11 cellular contexts compared by ENCODE assay signal in the genomic region with DNA sequence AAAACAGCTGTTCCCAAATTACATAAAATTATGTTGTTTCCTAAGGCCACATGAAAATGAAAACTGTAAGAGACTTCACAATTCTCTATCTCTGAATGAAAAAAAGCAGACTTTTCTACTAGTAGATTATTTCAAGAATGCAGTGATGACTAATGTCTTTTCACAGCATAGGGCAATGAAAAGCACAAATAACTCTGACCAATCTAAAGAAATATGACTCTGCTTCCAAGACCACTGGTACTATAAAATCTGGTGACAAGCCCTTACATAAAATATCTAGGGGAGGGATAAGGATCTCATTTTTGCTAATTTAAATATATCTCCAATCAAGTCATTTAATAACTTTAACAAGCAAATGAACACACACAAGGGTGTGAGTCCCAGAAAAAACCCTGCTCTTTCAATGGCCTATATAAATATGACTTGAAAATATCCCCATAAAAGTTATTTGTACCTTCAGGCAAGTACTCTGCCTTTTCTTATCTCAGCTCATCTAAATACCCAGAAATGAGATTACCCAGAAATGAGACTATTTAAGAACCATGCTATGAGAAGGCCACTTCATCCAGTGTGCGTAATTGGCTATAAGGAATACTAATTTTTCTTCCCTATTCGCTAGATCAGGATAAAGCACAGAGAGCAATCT.
DNase-seq lines count a peak whose midpoint lies in the region; ATAC-seq and TF ChIP-seq lines count a peak whose summit lies in the region.
"Had no signal": no experiment of that assay in that cellular context is flagged by ENCODE, and none has a peak within 500 bp of the region (broad histone marks: within the 10 kb centered on the region; RNA-seq: fewer than 3 reads in every experiment).

No MANE protein-coding gene starts in this region.

- H3K36me3 Mint-ChIP-seq in Caco-2 (ENCODE audit: insufficient read depth, unreplicated experiment) = no peaks in the 10 kb centered on the region

- DNase-seq in AG08396 (ENCODE audit: low spot score) (peak; percentile 27), HT1080 (ENCODE audit: low read depth) (peak; percentile 78), astrocyte of the hippocampus (ENCODE audit: low read depth, low spot score) (peak; percentile 70), kidney glomerular epithelial cell (lab: John Stamatoyannopoulos, UW) (peak; percentile 75), Caco-2 (no peak), Right ventricle myocardium superior (no peak), left lobe of liver (ENCODE audit: low spot score) (no peak), colonic mucosa (no peak)
- DNase-seq: activated CD4-positive, alpha-beta T cell treated with anti-CD3 and anti-CD28 coated beads for 4 hours; anterior cingulate cortex had no signal

- no peaks in the 10 kb centered on the region for H3K4me1 Mint-ChIP-seq in Caco-2 (ENCODE audit: low read depth, unreplicated experiment)

- no peak overlapping the region for H3K4me3 ChIP-seq in Caco-2 (ENCODE audit: low read depth, low read length)
- H3K4me3 ChIP-seq in colonic mucosa = no peak overlapping the region

- TF ChIP-seq CTCF in Caco-2 (IDR thresholded peaks at IDR 0.05; ENCODE audit: insufficient read depth in 1 of 2, low read depth in 1 of 2, low read length in 1 of 2, severe bottlenecking in 1 of 2, unreplicated experiment in 1 of 2) = no peak
- TF ChIP-seq CTCF in colonic mucosa (IDR thresholded peaks at IDR 0.05) = no peak

- POLR2A ChIA-PET in Caco-2 (lab: Charles Lee) = no interaction called here

- intact Hi-C loops in Caco-2 (cut with micrococcal nuclease; ENCODE audit: unreplicated experiment) = no loop called here
- intact Hi-C loops in Right ventricle myocardium superior (cut with DNase I) = no loop called here
- intact Hi-C loops in colonic mucosa (cut with DNase I) = no loop called here

- no TSS peak for BruUV-seq in Caco-2 (replicated peaks; lab: Mats Ljungman, UMichigan)

- no peak overlapping the region for H3K9ac ChIP-seq in colonic mucosa (ENCODE audit: low read depth in 2 of 2, low read length in 2 of 2)
- H3K9ac ChIP-seq: KMS-11 had no signal

- no peak overlapping the region for H3K4me3 Mint-ChIP-seq in Caco-2 (ENCODE audit: unreplicated experiment)

- H3K4me1 ChIP-seq in Caco-2 = no peaks in the 10 kb centered on the region
- peaks cover 4% of the 10 kb centered on the region for H3K4me1 ChIP-seq in colonic mucosa

- no peaks in the 10 kb centered on the region for H3K9me3 Mint-ChIP-seq in Caco-2 (ENCODE audit: unreplicated experiment)

- H3K36me3 ChIP-seq in Caco-2 (ENCODE audit: control insufficient read depth, insufficient read depth, low read length) (no peaks in the 10 kb centered on the region), colonic mucosa (no peaks in the 10 kb centered on the region)

- no peak overlapping the region for H3K27ac Mint-ChIP-seq in Caco-2 (ENCODE audit: unreplicated experiment)

- ATAC-seq in Right ventricle myocardium superior (ENCODE audit: poor library complexity) (no peak), left lobe of liver (no peak)

- CTCF ChIA-PET in Caco-2 (lab: Charles Lee) = no interaction called here

- no peak overlapping the region for H3K27ac ChIP-seq in colonic mucosa
- H3K27ac ChIP-seq: KMS-11 had no signal

- no peaks in the 10 kb centered on the region for H3K27me3 Mint-ChIP-seq in Caco-2 (ENCODE audit: insufficient read depth, unreplicated experiment)

- no peaks in the 10 kb centered on the region for H3K27me3 ChIP-seq in Caco-2 (replicated peaks; ENCODE audit: control insufficient read depth, insufficient read depth, low read length)
- no peaks in the 10 kb centered on the region for H3K27me3 ChIP-seq in colonic mucosa

- H3K9me3 ChIP-seq in Caco-2 (no peaks in the 10 kb centered on the region), colonic mucosa (no peaks in the 10 kb centered on the region)

Comparison
In these comparisons a context has a peak if more than half of its experiments do, and no peak if none do; other contexts are left out.
1. DNase-seq: peak in AG08396 (single experiment), HT1080 (single experiment), astrocyte of the hippocampus (single experiment) and kidney glomerular epithelial cell (single experiment); none in Caco-2 (0 of 2), Right ventricle myocardium superior (single experiment), left lobe of liver (single experiment) and colonic mucosa (single experiment).